ENCODE assay signal across 2 cellular contexts in the genomic region with DNA sequence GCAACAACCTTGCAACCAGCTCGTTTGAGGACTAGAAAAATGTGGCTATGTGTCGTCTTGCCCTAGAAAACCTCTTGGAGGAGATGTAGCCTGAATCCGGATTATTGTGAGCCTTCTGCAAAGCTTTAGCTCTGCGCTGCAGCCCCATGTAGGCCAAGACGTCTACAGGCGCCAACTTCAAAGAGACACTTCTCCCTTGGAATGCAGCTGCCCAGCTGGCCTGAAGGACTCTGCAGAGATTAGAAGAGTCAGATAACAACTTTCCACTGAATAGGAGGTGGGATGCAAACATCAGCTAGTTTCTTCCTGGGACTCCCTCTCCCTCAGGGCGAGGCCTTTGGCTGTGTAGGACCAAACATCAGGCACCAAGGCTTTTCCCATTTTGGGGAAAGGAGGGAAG.
TF ChIP-seq lines count a peak whose summit lies in the region.

No MANE protein-coding gene starts in this region.

TF ChIP-seq in IMR-90, 13 proteins besides CTCF, POLR2A, EP300 and RAD21:
- TF ChIP-seq SMC3 (IDR thresholded peaks at IDR 0.05; ENCODE audit: low read depth, low read length) (no peak), CHD1 (IDR thresholded peaks at IDR 0.05; ENCODE audit: low read depth, low read length) (no peak), USF2 (IDR thresholded peaks at IDR 0.05; ENCODE audit: low read depth, low read length) (no peak), CEBPB (IDR thresholded peaks at IDR 0.05; ENCODE audit: low read depth, low read length) (no peak), MXI1 (IDR thresholded peaks at IDR 0.05; ENCODE audit: borderline replicate concordance, low read depth, low read length) (no peak), FOS (IDR thresholded peaks at IDR 0.05; ENCODE audit: low read depth, low read length) (no peak), MAFK (IDR thresholded peaks at IDR 0.05; ENCODE audit: low read depth, low read length) (no peak), NFE2L2 (IDR thresholded peaks at IDR 0.05; ENCODE audit: low read depth, low read length) (no peak), RFX5 (IDR thresholded peaks at IDR 0.05; ENCODE audit: low read depth, low read length) (no peak), MAZ (IDR thresholded peaks at IDR 0.05; ENCODE audit: borderline replicate concordance, low read depth, low read length) (no peak), BHLHE40 (IDR thresholded peaks at IDR 0.05; ENCODE audit: low read depth, low read length) (no peak), RCOR1 (IDR thresholded peaks at IDR 0.05; ENCODE audit: insufficient replicate concordance, low read length) (no peak)
- TF ChIP-seq, protein P1, sequence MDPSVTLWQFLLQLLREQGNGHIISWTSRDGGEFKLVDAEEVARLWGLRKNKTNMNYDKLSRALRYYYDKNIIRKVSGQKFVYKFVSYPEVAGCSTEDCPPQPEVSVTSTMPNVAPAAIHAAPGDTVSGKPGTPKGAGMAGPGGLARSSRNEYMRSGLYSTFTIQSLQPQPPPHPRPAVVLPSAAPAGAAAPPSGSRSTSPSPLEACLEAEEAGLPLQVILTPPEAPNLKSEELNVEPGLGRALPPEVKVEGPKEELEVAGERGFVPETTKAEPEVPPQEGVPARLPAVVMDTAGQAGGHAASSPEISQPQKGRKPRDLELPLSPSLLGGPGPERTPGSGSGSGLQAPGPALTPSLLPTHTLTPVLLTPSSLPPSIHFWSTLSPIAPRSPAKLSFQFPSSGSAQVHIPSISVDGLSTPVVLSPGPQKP (IDR thresholded peaks at IDR 0.05; ENCODE audit: borderline replicate concordance, low read depth, low read length) = no peak

TF ChIP-seq in H1, 55 proteins besides CTCF, POLR2A, EP300 and RAD21:
- no peak for TF ChIP-seq SP1 (IDR thresholded peaks at IDR 0.05; ENCODE audit: low read depth, low read length)
- TF ChIP-seq ATF3 (IDR thresholded peaks at IDR 0.05; ENCODE audit: insufficient read depth, low read depth, low read length) = no peak
- peak; percentile 73; the same call in 1 of the 2 replicates for TF ChIP-seq TEAD4 (IDR thresholded peaks at IDR 0.05; ENCODE audit: low read depth, low read length)
- no peak for TF ChIP-seq NRF1 (IDR thresholded peaks at IDR 0.05; ENCODE audit: low read depth, low read length)
